ENCODE assay signal across 19 cellular contexts in genomic region chr16:9823510-9823909, GRCh38.
"Had no signal": no experiment of that assay in that cellular context is flagged by ENCODE, and none has a peak within 500 bp of the region (broad histone marks: within the 10 kb centered on the region; RNA-seq: fewer than 3 reads in every experiment).

No MANE protein-coding gene starts in this region.

- DNase-seq: dermis blood vessel endothelial cell; dorsolateral prefrontal cortex; effector CD4-positive, alpha-beta T cell; effector memory CD4-positive, alpha-beta T cell; esophagus squamous epithelium; foreskin keratinocyte; glutamatergic neuron; head of caudate nucleus; heart right ventricle; hippocampal formation; left cardiac atrium; left lung; left ventricle myocardium superior; lower lobe of right lung; mesenchymal stem cell; mucosa of descending colon; naive B cell; naive thymus-derived CD8-positive, alpha-beta T cell had no signal

- ATAC-seq: foreskin keratinocyte; heart right ventricle; left lung; left ventricle myocardium superior; lower lobe of right lung; mucosa of descending colon; naive thymus-derived CD8-positive, alpha-beta T cell had no signal

- H3K4me3 ChIP-seq: coronary artery, dorsolateral prefrontal cortex, esophagus squamous epithelium, heart right ventricle, left lung, lower lobe of right lung, mucosa of descending colon had no signal

- H3K36me3 ChIP-seq: esophagus squamous epithelium, heart right ventricle, left lung, lower lobe of right lung had no signal

- H3K4me1 ChIP-seq: esophagus squamous epithelium, foreskin keratinocyte, heart right ventricle, left lung, lower lobe of right lung had no signal

- H3K27me3 ChIP-seq: dorsolateral prefrontal cortex, esophagus squamous epithelium, foreskin keratinocyte had no signal

- H3K9me3 ChIP-seq: esophagus squamous epithelium, heart right ventricle, left lung, lower lobe of right lung, mucosa of descending colon had no signal

- H3K27ac ChIP-seq: coronary artery, esophagus squamous epithelium, foreskin keratinocyte, heart right ventricle, left lung, lower lobe of right lung had no signal
